In the genomic region with DNA sequence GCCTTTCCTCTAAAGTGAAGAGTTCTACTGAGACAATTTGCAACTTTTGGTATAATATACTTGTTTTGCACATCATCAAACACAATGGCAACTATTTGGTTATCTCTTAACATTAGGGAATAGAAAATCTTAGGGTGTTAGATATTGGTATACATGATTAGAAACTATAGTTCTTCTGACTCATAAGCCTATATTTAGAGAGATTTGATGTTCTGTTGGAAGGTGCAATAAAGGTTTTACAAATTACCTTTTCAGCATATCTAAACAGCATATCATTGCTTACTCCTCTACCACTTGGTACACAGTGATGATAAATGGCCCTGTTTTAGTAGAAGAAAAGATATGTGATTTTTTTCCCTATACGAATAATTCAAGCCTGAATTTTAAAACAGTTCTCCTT, we compare ENCODE assay signal across 16 cellular contexts. TPM values are rescaled to one million over a fixed set of nuclear protein-coding genes. Genes with fewer than 3 reads are reported as not detected.
DNase-seq lines count a peak whose midpoint lies in the region; ATAC-seq and TF ChIP-seq lines count a peak whose summit lies in the region.
"Had no signal": no experiment of that assay in that cellular context is flagged by ENCODE, and none has a peak within 500 bp of the region (broad histone marks: within the 10 kb centered on the region; RNA-seq: fewer than 3 reads in every experiment).

No MANE protein-coding gene starts in this region.

- no peak for TF ChIP-seq CTCF in CD4-positive, alpha-beta T cell (IDR thresholded peaks at IDR 0.05)
- no peak for TF ChIP-seq CTCF in osteoblast (IDR thresholded peaks at IDR 0.05; ENCODE audit: extremely low read depth, low read depth, low read length)

- H3K27ac Mint-ChIP-seq in CD4-positive, alpha-beta T cell, result peak overlapping the region; percentile 97
- peak overlapping the region; percentile 25 for H3K27ac Mint-ChIP-seq in activated CD4-positive, alpha-beta memory T cell treated with anti-CD3 and anti-CD28 coated beads, Interleukin-2, amount 10 ng/mL, durations not matched to agents 7 days and 5 days

- peak overlapping the region; percentile 92 for H3K4me3 Mint-ChIP-seq in CD4-positive, alpha-beta T cell
- H3K4me3 Mint-ChIP-seq in activated CD4-positive, alpha-beta memory T cell treated with anti-CD3 and anti-CD28 coated beads, Interleukin-2, amount 10 ng/mL, durations not matched to agents 7 days and 5 days, result peak overlapping the region; percentile 83

- H3K79me2 ChIP-seq in osteoblast (ENCODE audit: insufficient read depth, low read length), result peaks cover 27% of the 10 kb centered on the region

- peaks cover 72% of the 10 kb centered on the region for H3K4me1 Mint-ChIP-seq in CD4-positive, alpha-beta T cell (ENCODE audit: low read depth)
- H3K4me1 Mint-ChIP-seq in activated CD4-positive, alpha-beta memory T cell treated with anti-CD3 and anti-CD28 coated beads, Interleukin-2, amount 10 ng/mL, durations not matched to agents 7 days and 5 days, result peaks cover 46% of the 10 kb centered on the region

- H3K27me3 Mint-ChIP-seq in CD4-positive, alpha-beta T cell, result no peaks in the 10 kb centered on the region
- H3K27me3 Mint-ChIP-seq in activated CD4-positive, alpha-beta memory T cell treated with anti-CD3 and anti-CD28 coated beads, Interleukin-2, amount 10 ng/mL, durations not matched to agents 7 days and 5 days, result no peaks in the 10 kb centered on the region

- POLR2A ChIA-PET in CD4-positive, alpha-beta T cell (lab: Charles Lee), result interaction anchor here (1.4 to 9.9 kb wide), 2 partner anchors 9 to 15 kb away, joined by 8 to 157 read pairs; a partner anchor contains a TSS
- POLR2A ChIA-PET in activated CD4-positive, alpha-beta memory T cell treated with anti-CD3 and anti-CD28 coated beads, Interleukin-2, amount 10 ng/mL, durations not matched to agents 7 days and 5 days (lab: Charles Lee), result interaction anchor here (0.8 to 2.9 kb wide), 2 partner anchors 11 to 14 kb away, joined by 4 to 32 read pairs; a partner anchor contains a TSS

- peak overlapping the region; percentile 93 for H3K27ac ChIP-seq in CD4-positive, alpha-beta T cell (ENCODE audit: low read depth, low read length)
- H3K27ac ChIP-seq in osteoblast (ENCODE audit: low read depth, low read length), result no peak overlapping the region
- H3K27ac ChIP-seq: ovary had no signal

- H3K27me3 ChIP-seq in CD4-positive, alpha-beta T cell (ENCODE audit: control insufficient read depth, insufficient read depth, low read length), result no peaks in the 10 kb centered on the region
- H3K27me3 ChIP-seq in mononuclear cell (ENCODE audit: insufficient read depth, low read length), result no peaks in the 10 kb centered on the region
- no peaks in the 10 kb centered on the region for H3K27me3 ChIP-seq in osteoblast (ENCODE audit: insufficient read depth, low read length)
- H3K27me3 ChIP-seq: ovary had no signal

- no peaks in the 10 kb centered on the region for H4K20me1 ChIP-seq in osteoblast (ENCODE audit: insufficient read depth, low read length)

- CTCF ChIA-PET in CD4-positive, alpha-beta T cell (lab: Charles Lee), result interaction anchor here (2.2 kb wide), 1 partner anchor 42 kb away, joined by 7 read pairs; no protein-coding TSS in a partner anchor
- CTCF ChIA-PET in activated CD4-positive, alpha-beta memory T cell treated with anti-CD3 and anti-CD28 coated beads, Interleukin-2, amount 10 ng/mL, durations not matched to agents 7 days and 5 days (lab: Charles Lee), result no interaction called here

- H3K4me3 ChIP-seq in GM08714 (ENCODE audit: low read length) (peak overlapping the region; percentile 58; the same call in 1 of the 2 replicates), mononuclear cell (ENCODE audit: low read length) (peak overlapping the region; percentile 88), osteoblast (ENCODE audit: insufficient read depth, low read length) (no peak overlapping the region)
- H3K4me3 ChIP-seq: ovary had no signal

- H3K36me3 ChIP-seq in osteoblast (ENCODE audit: insufficient read depth, low read length), result peaks cover 2% of the 10 kb centered on the region
- H3K36me3 ChIP-seq: ovary had no signal

- no peaks in the 10 kb centered on the region for H3K9me3 ChIP-seq in CD4-positive, alpha-beta T cell (ENCODE audit: control insufficient read depth, low read length)
- H3K9me3 ChIP-seq in mononuclear cell (ENCODE audit: low read depth, low read length), result no peaks in the 10 kb centered on the region
- H3K9me3 ChIP-seq in osteoblast (ENCODE audit: low read depth, low read length), result no peaks in the 10 kb centered on the region
- H3K9me3 ChIP-seq: ovary had no signal

- no peak for ATAC-seq in CD4-positive, alpha-beta T cell (ENCODE audit: poor library complexity)
- no peak for ATAC-seq in GM19328 (IDR thresholded peaks at IDR 0.05; ENCODE audit: unreplicated experiment)
- no peak for ATAC-seq in GM21737 (IDR thresholded peaks at IDR 0.05; ENCODE audit: unreplicated experiment)
- ATAC-seq: esophagus mucosa had no signal

- H3K9me3 Mint-ChIP-seq in CD4-positive, alpha-beta T cell, result peaks cover 9% of the 10 kb centered on the region
- H3K9me3 Mint-ChIP-seq in activated CD4-positive, alpha-beta memory T cell treated with anti-CD3 and anti-CD28 coated beads, Interleukin-2, amount 10 ng/mL, durations not matched to agents 7 days and 5 days, result peaks cover 4% of the 10 kb centered on the region

- H2AFZ ChIP-seq in osteoblast (ENCODE audit: low read length), result no peak overlapping the region

- H3K4me2 ChIP-seq in osteoblast (ENCODE audit: insufficient read depth, low read length), result no peak overlapping the region

- intact Hi-C loops in CD4-positive, alpha-beta T cell (cut with DNase I, micrococcal nuclease), result loop anchor here (2.0 to 5.0 kb wide), 2 partner anchors 13 to 65 kb away; a partner anchor contains a TSS

- H3K4me1 ChIP-seq in mononuclear cell (ENCODE audit: insufficient read depth, low read length) (peaks cover 47% of the 10 kb centered on the region), osteoblast (ENCODE audit: insufficient read depth, low read length) (no peaks in the 10 kb centered on the region)

- DNase-seq in CD4-positive, alpha-beta T cell, result no peak
- no peak for DNase-seq in activated CD4-positive, alpha-beta memory T cell treated with anti-CD3 and anti-CD28 coated beads, Interleukin-2, amount 10 ng/mL, durations not matched to agents 7 days and 5 days
- DNase-seq in medulla oblongata (ENCODE audit: extremely low spot score) (no peak), osteoblast (ENCODE audit: insufficient read length, low spot score, missing footprints) (no peak)
- DNase-seq: cortex of kidney, Kasumi-1, midbrain, NCI-H1436 treated with DMSO at 0.1 percent for 48 hours, NCI-H446, ovary, small intestine had no signal

- H3K36me3 Mint-ChIP-seq in CD4-positive, alpha-beta T cell (ENCODE audit: low read depth), result peaks cover 72% of the 10 kb centered on the region
- H3K36me3 Mint-ChIP-seq in activated CD4-positive, alpha-beta memory T cell treated with anti-CD3 and anti-CD28 coated beads, Interleukin-2, amount 10 ng/mL, durations not matched to agents 7 days and 5 days (ENCODE audit: low read depth), result peaks cover 93% of the 10 kb centered on the region

RNA-seq across cellular contexts. Expression of a gene that starts 6.2 kb away (rescaled TPM):
- 100 to 1,000 TPM in 1 of 2 experiments, 10 to 100 TPM in 1; 99.1 to 102 TPM for total RNA-seq in CD4-positive, alpha-beta T cell
- 100 to 1,000 TPM; 109 TPM for total RNA-seq in activated CD4-positive, alpha-beta memory T cell treated with anti-CD3 and anti-CD28 coated beads, Interleukin-2, amount 10 ng/mL, durations not matched to agents 7 days and 5 days
- total RNA-seq in mononuclear cell, result 185 TPM
- total RNA-seq in osteoblast, result 4.0 and 6.2 TPM in 2 replicates

RNA-seq across cellular contexts. Expression of a gene that starts 10.6 kb away (rescaled TPM):
- total RNA-seq in CD4-positive, alpha-beta T cell, result under 1 TPM; 0.44 to 0.47 TPM
- total RNA-seq in activated CD4-positive, alpha-beta memory T cell treated with anti-CD3 and anti-CD28 coated beads, Interleukin-2, amount 10 ng/mL, durations not matched to agents 7 days and 5 days, result under 1 TPM; 0.55 to 0.65 TPM
- total RNA-seq in mononuclear cell, result 0.21 TPM
- 0.72 and 0.88 TPM in 2 replicates for total RNA-seq in osteoblast
- total RNA-seq: esophagus mucosa had no signal

RNA-seq across cellular contexts. Expression of a gene that starts 13.8 kb away (rescaled TPM):
- total RNA-seq in CD4-positive, alpha-beta T cell, result 10 to 100 TPM; 37.8 to 38.4 TPM
- total RNA-seq in activated CD4-positive, alpha-beta memory T cell treated with anti-CD3 and anti-CD28 coated beads, Interleukin-2, amount 10 ng/mL, durations not matched to agents 7 days and 5 days, result 100 to 1,000 TPM; 109 to 110 TPM
- total RNA-seq in mononuclear cell, result 156 TPM
- 191 and 244 TPM in 2 replicates for total RNA-seq in osteoblast

Comparison
In these comparisons a context has a peak if more than half of its experiments do, and no peak if none do; other contexts are left out.
1. RNA of a gene that starts 6.2 kb away (total RNA-seq): 185 TPM in mononuclear cell (single experiment), 109 TPM in activated CD4-positive, alpha-beta memory T cell treated with anti-CD3 and anti-CD28 coated beads, Interleukin-2, amount 10 ng/mL, durations not matched to agents 7 days and 5 days and 99.1 to 102 TPM in CD4-positive, alpha-beta T cell; 4.0 to 6.2 TPM in osteoblast; every median in the first group is over 10 times any median in the second.